ENCODE assay signal across 22 cellular contexts in the genomic region with DNA sequence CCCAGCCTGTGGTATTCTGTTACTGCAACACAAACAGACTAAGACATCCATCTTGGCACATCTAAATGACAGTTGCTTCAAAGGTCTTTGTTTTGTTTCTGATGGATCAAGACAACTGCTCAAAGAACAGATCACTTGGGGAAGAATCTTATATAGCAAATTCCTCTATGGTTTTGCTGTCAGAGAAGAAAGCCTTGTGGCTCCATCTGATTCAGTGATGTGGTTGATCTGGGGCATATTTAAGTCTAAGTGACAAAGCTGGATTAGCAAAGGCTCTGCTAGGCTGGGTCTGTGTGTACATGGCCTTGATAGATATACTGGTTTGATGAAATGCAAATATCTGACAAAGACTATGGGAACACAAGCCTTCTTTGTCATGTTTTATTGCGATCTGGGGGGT.
"Had no signal": no experiment of that assay in that cellular context is flagged by ENCODE, and none has a peak within 500 bp of the region (broad histone marks: within the 10 kb centered on the region; RNA-seq: fewer than 3 reads in every experiment).

No MANE protein-coding gene starts in this region.

- H3K4me3 ChIP-seq: dorsolateral prefrontal cortex, heart left ventricle, lung, neural progenitor cell, pancreas, spleen had no signal

- H3K27me3 ChIP-seq: heart left ventricle, neural progenitor cell, pancreas, spleen had no signal

- H3K4me2 ChIP-seq: neural progenitor cell had no signal

- H3K9ac ChIP-seq: neural progenitor cell had no signal

- ATAC-seq: esophagus mucosa; heart left ventricle; left colon; left ventricle myocardium superior; natural killer cell; pancreas; right cardiac atrium; stimulated activated naive B cell treated with anti-CD40 and anti-IgM and Interleukin-4, amounts not matched to agents 10 μg/mL and 1 μg/mL and 100 μg/mL, for 72 hours had no signal

- H3K4me3 Mint-ChIP-seq: natural killer cell; neural progenitor cell; stimulated activated naive B cell treated with anti-CD40 and anti-IgM and Interleukin-4, amounts not matched to agents 10 μg/mL and 1 μg/mL and 100 μg/mL, for 72 hours had no signal

- H3K9me3 ChIP-seq: heart left ventricle, pancreas, spleen had no signal

- H3K36me3 Mint-ChIP-seq: neural progenitor cell had no signal

- H3K36me3 ChIP-seq: heart left ventricle, neural progenitor cell, pancreas, spleen had no signal

- H3K27ac Mint-ChIP-seq: natural killer cell; neural progenitor cell; progenitor cell of endocrine pancreas; stimulated activated naive B cell treated with anti-CD40 and anti-IgM and Interleukin-4, amounts not matched to agents 10 μg/mL and 1 μg/mL and 100 μg/mL, for 72 hours had no signal

- H3K27ac ChIP-seq: dorsolateral prefrontal cortex, heart left ventricle, neural progenitor cell, pancreas, spleen had no signal

- H3K4me1 ChIP-seq: neural progenitor cell had no signal

- DNase-seq: cortex of kidney; dorsolateral prefrontal cortex; effector CD8-positive, alpha-beta T cell; heart left ventricle; hippocampal formation; left colon; left ventricle myocardium superior; mesenchymal stem cell; natural killer cell; nucleus accumbens; pancreas; right cardiac atrium; spleen; stimulated activated CD4-positive, alpha-beta T cell treated with anti-CD3 and anti-CD28 coated beads, Interleukin-15, amount 100 ng/mL, for 24 hours; stimulated activated CD4-positive, alpha-beta T cell treated with anti-CD3 and anti-CD28 coated beads, Interleukin-1b, Interleukin-23, amount 100 ng/mL, for 48 hours; stimulated activated CD4-positive, alpha-beta T cell treated with anti-CD3 and anti-CD28 coated beads, Interleukin-4, amount 100 ng/mL, for 24 hours; stimulated activated naive B cell treated with anti-CD40 and anti-IgM and Interleukin-4, amounts not matched to agents 10 μg/mL and 1 μg/mL and 100 μg/mL, for 72 hours; trophoblast cell had no signal

- H3K4me1 Mint-ChIP-seq: neural progenitor cell had no signal

- H3K9me3 Mint-ChIP-seq: natural killer cell, neural progenitor cell had no signal

- H2AFZ ChIP-seq: neural progenitor cell had no signal
